In genomic region chrX:43557792-43558191, GRCh38 we compare ENCODE assay signal across 1 cellular context.
TF ChIP-seq lines count a peak whose summit lies in the region.

No MANE protein-coding gene starts in this region.

TF ChIP-seq in GM12878, 131 proteins besides CTCF, POLR2A, EP300 and RAD21 (continued from another document):
- TF ChIP-seq SMC3 (IDR thresholded peaks at IDR 0.05; ENCODE audit: borderline replicate concordance, low read length): peak; percentile 87
